Comparison of ENCODE assay signal across 1 cellular context in the genomic region with DNA sequence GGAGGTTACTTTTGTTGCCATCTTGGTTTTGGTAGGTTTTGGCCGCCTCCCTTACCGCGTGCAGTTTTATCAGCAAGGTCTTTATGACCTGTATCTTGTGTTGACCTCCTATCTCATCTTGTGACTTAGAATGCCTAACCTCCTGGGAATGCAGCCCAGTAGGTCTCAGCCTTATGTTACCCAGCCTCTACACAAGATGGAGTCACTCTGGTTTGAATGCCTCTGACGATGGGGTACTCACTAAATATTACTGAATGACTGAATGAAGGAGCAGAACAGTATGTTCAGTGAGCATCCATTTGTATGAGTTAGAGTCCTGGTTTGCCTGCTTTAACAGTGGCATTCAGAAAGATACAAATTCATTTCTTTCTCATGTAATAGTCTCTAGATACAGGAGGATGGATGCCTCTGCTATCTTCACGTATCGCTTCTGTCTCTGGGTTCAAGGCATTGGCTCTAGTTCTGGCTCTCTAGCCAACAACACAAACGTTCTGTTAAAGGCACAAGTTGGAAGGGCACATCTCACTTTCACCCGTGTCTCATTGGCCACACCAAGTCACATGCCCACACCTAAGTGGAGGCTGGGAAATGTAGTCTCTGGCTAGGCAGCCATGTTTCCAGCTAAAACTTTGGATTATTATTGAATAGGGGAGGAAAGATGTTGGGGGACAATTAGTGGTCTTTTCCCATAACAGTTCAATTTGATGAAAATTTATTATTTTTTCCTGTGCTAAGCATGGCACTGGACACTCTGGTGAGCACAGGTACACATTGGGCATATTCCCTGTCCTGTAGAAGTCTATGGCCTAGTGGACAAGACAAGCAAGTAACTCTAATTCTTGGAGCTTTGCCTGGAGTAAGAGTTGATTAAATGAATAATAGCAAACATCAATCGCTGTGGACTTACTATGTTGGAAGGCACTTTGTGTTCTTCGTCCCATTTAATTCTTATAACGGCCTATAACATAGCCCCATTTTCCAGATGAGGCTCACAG.
TF ChIP-seq lines count a peak whose summit lies in the region.

No MANE protein-coding gene starts in this region.

TF ChIP-seq in SK-N-SH, 30 proteins besides CTCF, POLR2A, EP300 and RAD21 (continued from another document):
- TF ChIP-seq, protein P1, sequence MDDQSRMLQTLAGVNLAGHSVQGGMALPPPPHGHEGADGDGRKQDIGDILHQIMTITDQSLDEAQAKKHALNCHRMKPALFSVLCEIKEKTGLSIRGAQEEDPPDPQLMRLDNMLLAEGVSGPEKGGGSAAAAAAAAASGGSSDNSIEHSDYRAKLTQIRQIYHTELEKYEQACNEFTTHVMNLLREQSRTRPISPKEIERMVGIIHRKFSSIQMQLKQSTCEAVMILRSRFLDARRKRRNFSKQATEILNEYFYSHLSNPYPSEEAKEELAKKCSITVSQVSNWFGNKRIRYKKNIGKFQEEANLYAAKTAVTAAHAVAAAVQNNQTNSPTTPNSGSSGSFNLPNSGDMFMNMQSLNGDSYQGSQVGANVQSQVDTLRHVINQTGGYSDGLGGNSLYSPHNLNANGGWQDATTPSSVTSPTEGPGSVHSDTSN (IDR thresholded peaks at IDR 0.05): no peak
- no peak for TF ChIP-seq TAF1 (IDR thresholded peaks at IDR 0.05; ENCODE audit: borderline replicate concordance, low read depth, low read length)
- no peak for TF ChIP-seq FOSL2 (IDR thresholded peaks at IDR 0.05; ENCODE audit: borderline replicate concordance, low read depth)
- TF ChIP-seq GATA2 (CRISPR knock-in tag; IDR thresholded peaks at IDR 0.05): no peak
- peak; percentile 70; the same call in 1 of the 2 replicates for TF ChIP-seq YY1 (IDR thresholded peaks at IDR 0.05; ENCODE audit: low read depth)
